11 cellular contexts compared by ENCODE assay signal in the genomic region with DNA sequence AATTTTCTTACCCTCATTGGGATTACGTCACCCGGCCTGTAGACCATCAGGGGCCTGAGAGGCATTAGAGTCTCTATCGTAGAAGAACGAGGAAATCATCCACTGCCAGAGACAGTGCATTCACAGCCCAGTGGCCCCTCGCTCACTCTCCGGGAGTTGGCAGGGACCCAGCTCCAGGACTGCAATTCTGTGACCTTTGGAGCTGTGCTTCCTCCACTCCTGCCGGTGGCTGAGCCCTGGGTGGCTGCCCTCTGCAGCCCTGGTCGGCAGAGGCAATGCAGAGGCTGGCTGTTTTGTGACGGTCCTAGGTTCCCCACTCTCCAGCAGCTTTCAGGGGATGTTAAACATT. TPM values are rescaled to one million over a fixed set of nuclear protein-coding genes. Genes with fewer than 3 reads are reported as not detected.
DNase-seq lines count a peak whose midpoint lies in the region; ATAC-seq, FAIRE-seq and TF ChIP-seq lines count a peak whose summit lies in the region.
"Had no signal": no experiment of that assay in that cellular context is flagged by ENCODE, and none has a peak within 500 bp of the region (broad histone marks: within the 10 kb centered on the region; RNA-seq: fewer than 3 reads in every experiment).

No MANE protein-coding gene starts in this region.

- CTCF ChIA-PET in naive thymus-derived CD4-positive, alpha-beta T cell (lab: Charles Lee): no interaction called here

- no peak for DNase-seq in Karpas-422
- DNase-seq in dermis blood vessel endothelial cell: peak; percentile 31
- no peak for DNase-seq in naive thymus-derived CD4-positive, alpha-beta T cell
- no peak for DNase-seq in stimulated activated CD4-positive, alpha-beta T cell treated with anti-CD3 and anti-CD28 coated beads, Interleukin-12 subunit alpha, Interleukin-12 subunit beta, amount 100 ng/mL, for 4 hours
- no peak for DNase-seq in stimulated activated CD4-positive, alpha-beta T cell treated with anti-CD3 and anti-CD28 coated beads, Interleukin-4, amount 100 ng/mL, for 1 hour
- DNase-seq in GM12891 (ENCODE audit: insufficient read length, low spot score): no peak
- DNase-seq: activated naive CD4-positive, alpha-beta T cell treated with anti-CD3 and anti-CD28 coated beads, Interleukin-2, amount 50 U/mL, for 16 hours; PC-9 had no signal

- peak overlapping the region in 7 of 9 donors; percentile 10 to 94 (median 56) for H3K27ac Mint-ChIP-seq in naive thymus-derived CD4-positive, alpha-beta T cell

- ATAC-seq in naive thymus-derived CD4-positive, alpha-beta T cell: no peak
- no peak for ATAC-seq in HG03378 (IDR thresholded peaks at IDR 0.05; ENCODE audit: unreplicated experiment)

- H3K27ac ChIP-seq in BLaER1 treated with 17β-estradiol and CSF1 and Interleukin-3, amounts not matched to agents 10 nM and 100 nM: peak overlapping the region in 7 of 11 experiments; percentile 16 to 87 (median 76); a peak in 13 of 22 replicates
- H3K27ac ChIP-seq in Karpas-422 (ENCODE audit: low read length): peak overlapping the region; percentile 96
- H3K27ac ChIP-seq in naive thymus-derived CD4-positive, alpha-beta T cell (ENCODE audit: low read depth, low read length): no peak overlapping the region
- H3K27ac ChIP-seq: PC-9 had no signal

- peak overlapping the region in 4 of 10 donors; percentile 10 to 37 (median 20) for H3K4me3 Mint-ChIP-seq in naive thymus-derived CD4-positive, alpha-beta T cell

- H3K4me1 Mint-ChIP-seq in naive thymus-derived CD4-positive, alpha-beta T cell: peaks cover 37 to 65% (median 54%) of the 10 kb centered on the region in 7 donors

- intact Hi-C loops in naive thymus-derived CD4-positive, alpha-beta T cell (cut with micrococcal nuclease): loop anchor here (5.0 kb wide), 4 partner anchors 64 to 379 kb away; no protein-coding TSS in a partner anchor

- no peak for FAIRE-seq in GM12891 (lab: Jason Lieb, UNC)

- H3K36me3 ChIP-seq in BLaER1 treated with 17β-estradiol and CSF1 and Interleukin-3, amounts not matched to agents 10 nM and 100 nM: peaks cover 0 to 18% (median 10%) of the 10 kb centered on the region in 11 experiments; a peak in 12 of 22 replicates
- peaks cover 35% of the 10 kb centered on the region for H3K36me3 ChIP-seq in Karpas-422 (ENCODE audit: insufficient read depth, low read length)
- H3K36me3 ChIP-seq in naive thymus-derived CD4-positive, alpha-beta T cell (ENCODE audit: control insufficient read depth in 2 of 3, insufficient read depth in 3 of 3, low read length in 3 of 3): peaks cover 0 to 23% (median 3%) of the 10 kb centered on the region in 3 experiments

- peaks cover 0 to 12% (median 0%) of the 10 kb centered on the region in 11 experiments; a peak in 3 of 22 replicates for H3K27me3 ChIP-seq in BLaER1 treated with 17β-estradiol and CSF1 and Interleukin-3, amounts not matched to agents 10 nM and 100 nM
- no peaks in the 10 kb centered on the region for H3K27me3 ChIP-seq in Karpas-422 (ENCODE audit: low read length)
- H3K27me3 ChIP-seq in naive thymus-derived CD4-positive, alpha-beta T cell (ENCODE audit: control insufficient read depth in 2 of 2, insufficient read depth in 2 of 2, low read length in 2 of 2): no peaks in the 10 kb centered on the region

- peaks cover 56 to 100% (median 94%) of the 10 kb centered on the region in 10 experiments for H3K4me1 ChIP-seq in BLaER1 treated with 17β-estradiol and CSF1 and Interleukin-3, amounts not matched to agents 10 nM and 100 nM
- peaks cover 100% of the 10 kb centered on the region for H3K4me1 ChIP-seq in Karpas-422 (ENCODE audit: low read length)
- H3K4me1 ChIP-seq in naive thymus-derived CD4-positive, alpha-beta T cell (ENCODE audit: control insufficient read depth in 2 of 2, insufficient read depth in 2 of 2, low read length in 2 of 2): peaks cover 16 to 30% of the 10 kb centered on the region in 2 donors

- no peaks in the 10 kb centered on the region for H3K9me2 ChIP-seq in Karpas-422 (replicated peaks; ENCODE audit: insufficient read depth, low read length)

- peaks cover 0 to 1% (median 0%) of the 10 kb centered on the region in 11 donors for H3K9me3 Mint-ChIP-seq in naive thymus-derived CD4-positive, alpha-beta T cell

- POLR2A ChIA-PET in naive thymus-derived CD4-positive, alpha-beta T cell (lab: Charles Lee): interaction anchor here (0.8 to 2.4 kb wide), 3 partner anchors 10 to 18 kb away, joined by 3 to 13 read pairs (median 4); a partner anchor contains a TSS

- H3K9me3 ChIP-seq in BLaER1 treated with 17β-estradiol and CSF1 and Interleukin-3, amounts not matched to agents 10 nM and 100 nM (replicated peaks in 1 of 11): no peaks in the 10 kb centered on the region
- H3K9me3 ChIP-seq in Karpas-422 (ENCODE audit: low read length): no peaks in the 10 kb centered on the region
- no peaks in the 10 kb centered on the region for H3K9me3 ChIP-seq in naive thymus-derived CD4-positive, alpha-beta T cell (ENCODE audit: control insufficient read depth in 2 of 3, low read length in 3 of 3)

- 0 out of 20 replicates have a peak overlapping the region, but pooled peaks of 1 of the 10 experiments have one; percentile 4 for H3K4me3 ChIP-seq in BLaER1 treated with 17β-estradiol and CSF1 and Interleukin-3, amounts not matched to agents 10 nM and 100 nM
- peak overlapping the region; percentile 46; the same call in 1 of the 2 replicates for H3K4me3 ChIP-seq in Karpas-422 (ENCODE audit: low read length)
- H3K4me3 ChIP-seq in naive thymus-derived CD4-positive, alpha-beta T cell (ENCODE audit: low read length): no peak overlapping the region
- H3K4me3 ChIP-seq: PC-9 had no signal

- H3K9ac ChIP-seq in BLaER1 treated with 17β-estradiol and CSF1 and Interleukin-3, amounts not matched to agents 10 nM and 100 nM: peak overlapping the region in 5 of 11 experiments; percentile 18 to 81 (median 42); a peak in 5 of 22 replicates
- H3K9ac ChIP-seq in Karpas-422 (ENCODE audit: low read length): peak overlapping the region; percentile 60; the same call in 1 of the 2 replicates

- H3K4me2 ChIP-seq in BLaER1 treated with 17β-estradiol and CSF1 and Interleukin-3, amounts not matched to agents 10 nM and 100 nM: peak overlapping the region in 10 of 11 experiments; percentile 45 to 98 (median 94); a peak in 19 of 22 replicates
- peak overlapping the region; percentile 74 for H3K4me2 ChIP-seq in Karpas-422 (ENCODE audit: low read depth, low read length, poor library complexity, severe bottlenecking)
- H3K4me2 ChIP-seq: PC-9 had no signal

- TF ChIP-seq POLR2A in GM12891 (IDR thresholded peaks at IDR 0.05; ENCODE audit: low read depth, low read length): no peak

- peaks cover 0 to 4% (median 0%) of the 10 kb centered on the region in 11 experiments; a peak in 2 of 22 replicates for H4K20me1 ChIP-seq in BLaER1 treated with 17β-estradiol and CSF1 and Interleukin-3, amounts not matched to agents 10 nM and 100 nM
- no peaks in the 10 kb centered on the region; the same call in 1 of the 2 replicates for H4K20me1 ChIP-seq in Karpas-422 (ENCODE audit: insufficient read depth, low read depth, low read length)

- peaks cover 45% of the 10 kb centered on the region for H3K79me2 ChIP-seq in Karpas-422 (ENCODE audit: low read length)

- H3K27me3 Mint-ChIP-seq in naive thymus-derived CD4-positive, alpha-beta T cell: no peaks in the 10 kb centered on the region

- H3K36me3 Mint-ChIP-seq in naive thymus-derived CD4-positive, alpha-beta T cell: peaks cover 6 to 38% (median 16%) of the 10 kb centered on the region in 5 donors

- H2AFZ ChIP-seq in Karpas-422 (ENCODE audit: low read length): no peak overlapping the region
- H2AFZ ChIP-seq: PC-9 had no signal

TF ChIP-seq in GM12891, 5 proteins besides CTCF, POLR2A, EP300 and RAD21:
- TF ChIP-seq PAX5 (IDR thresholded peaks at IDR 0.05; ENCODE audit: insufficient read depth, low read length, severe bottlenecking): no peak
- no peak for TF ChIP-seq SPI1 (IDR thresholded peaks at IDR 0.05; ENCODE audit: low read depth, low read length)
- no peak for TF ChIP-seq POLR2AphosphoS5 (IDR thresholded peaks at IDR 0.05; ENCODE audit: low read depth, low read length)
- no peak for TF ChIP-seq TAF1 (IDR thresholded peaks at IDR 0.05; ENCODE audit: low read depth, low read length)
- TF ChIP-seq POU2F2 (IDR thresholded peaks at IDR 0.05; ENCODE audit: low read depth, low read length): no peak

RNA-seq across cellular contexts. Expression of a gene that starts 12.7 kb away (rescaled TPM):
- total RNA-seq in Karpas-422 (2014; rRNA removed; shearing (Covaris generic); ENCODE audit: low replicate concordance): 47.1 and 51.4 TPM in 2 replicates
- 14.0 and 15.0 TPM in 2 replicates for total RNA-seq in dermis blood vessel endothelial cell
- total RNA-seq in naive thymus-derived CD4-positive, alpha-beta T cell: 10 to 100 TPM; 15.1 to 23.2 (median 18.1) TPM
- polyA plus RNA-seq in naive thymus-derived CD4-positive, alpha-beta T cell: 1 to 10 TPM; 4.4 to 7.8 TPM
- polyA plus RNA-seq in GM12891 (2012; ENCODE audit: low read depth, missing spikeins): 14.0 TPM
- total RNA-seq: LHCN-M2 had no signal

RNA-seq across cellular contexts. Expression of a gene that starts 30.3 kb away (rescaled TPM):
- total RNA-seq in Karpas-422 (2014; rRNA removed; shearing (Covaris generic); ENCODE audit: low replicate concordance): 0.26 and 0.54 TPM in 2 replicates
- not detected in 2 replicates for total RNA-seq in dermis blood vessel endothelial cell
- total RNA-seq in naive thymus-derived CD4-positive, alpha-beta T cell: under 1 TPM in 2 of 5 experiments, not detected in 3; 0.27 to 0.40 TPM
- not detected for polyA plus RNA-seq in naive thymus-derived CD4-positive, alpha-beta T cell
- 2.6 TPM for polyA plus RNA-seq in GM12891 (2012; ENCODE audit: low read depth, missing spikeins)
- total RNA-seq: LHCN-M2 had no signal
